ENCODE assay signal across 8 cellular contexts in the genomic region with DNA sequence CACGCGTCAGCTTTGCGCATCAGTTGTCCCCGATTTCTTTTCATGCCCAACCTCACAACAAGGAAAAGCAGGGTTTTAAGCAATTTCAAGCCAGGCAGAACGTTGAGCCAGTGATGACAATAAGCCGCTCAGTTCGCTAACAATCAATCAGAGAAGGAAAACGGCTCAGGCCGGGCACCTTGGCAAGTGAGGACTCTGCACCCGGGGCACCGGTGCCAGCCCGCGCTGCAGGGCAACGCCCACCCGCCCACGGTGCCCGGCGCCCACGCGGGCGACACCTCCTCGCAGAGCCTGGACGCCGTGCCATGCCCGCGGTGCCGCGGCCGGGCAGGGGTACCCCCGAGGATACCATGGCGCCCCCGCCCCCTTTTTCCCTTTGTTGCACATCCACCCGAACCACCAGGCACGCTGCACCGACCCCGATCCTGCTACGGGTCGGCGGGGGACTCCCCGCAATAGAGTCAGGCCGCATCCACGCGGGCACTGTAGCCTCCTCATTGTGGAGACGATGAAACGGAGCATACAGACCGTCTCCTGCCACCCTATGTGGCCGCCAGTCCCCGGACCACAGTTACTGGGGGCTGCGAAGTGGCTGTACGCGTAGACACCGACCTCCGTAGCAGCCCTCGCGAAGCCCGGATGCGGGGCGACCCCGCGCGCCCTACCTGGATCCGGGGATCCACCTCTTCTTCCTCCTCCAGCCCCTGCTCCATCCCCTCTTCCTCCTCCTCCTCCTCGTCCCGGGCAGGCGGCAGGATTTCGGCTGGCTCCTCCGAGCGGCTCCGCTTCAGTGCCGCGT. TPM values are rescaled to one million over a fixed set of nuclear protein-coding genes. Genes with fewer than 3 reads are reported as not detected.
DNase-seq lines count a peak whose midpoint lies in the region; ATAC-seq and TF ChIP-seq lines count a peak whose summit lies in the region.

No MANE protein-coding gene starts in this region.

- H2BK120ac ChIP-seq in mesenchymal stem cell (ENCODE audit: low read depth, low read length): no peak overlapping the region

- H4K91ac ChIP-seq in mesenchymal stem cell (ENCODE audit: low read length): no peak overlapping the region

- H2AFZ ChIP-seq in mesenchymal stem cell (ENCODE audit: low read depth, low read length): peak overlapping the region; percentile 83

- H3K23ac ChIP-seq in mesenchymal stem cell (ENCODE audit: low read length in 2 of 2): peak overlapping the region; percentile 16 to 62

- H4K8ac ChIP-seq in mesenchymal stem cell (ENCODE audit: low read length): peak overlapping the region; percentile 69

- H3K4me3 Mint-ChIP-seq in activated CD4-positive, alpha-beta T cell treated with anti-CD3 and anti-CD28 coated beads for 36 hours: peak overlapping the region; percentile 85
- H3K4me3 Mint-ChIP-seq in stimulated activated memory B cell treated with anti-CD40 and anti-IgM and Interleukin-4, amounts not matched to agents 10 μg/mL and 1 μg/mL and 100 μg/mL, for 72 hours: peak overlapping the region; percentile 95

- H3K79me1 ChIP-seq in mesenchymal stem cell (replicated peaks; ENCODE audit: low read length, poor library complexity, severe bottlenecking): peaks cover 7% of the 10 kb centered on the region

- peak overlapping the region; percentile 100 for H3K4me2 ChIP-seq in mesenchymal stem cell (ENCODE audit: low read length, poor library complexity, severe bottlenecking)

- peak overlapping the region; percentile 84 to 86 for H3K18ac ChIP-seq in mesenchymal stem cell (ENCODE audit: low read depth in 1 of 2, low read length in 2 of 2)

- H2BK15ac ChIP-seq in mesenchymal stem cell (ENCODE audit: low read depth, poor library complexity, severe bottlenecking): peak overlapping the region; percentile 85

- DNase-seq in AG04450 (ENCODE audit: low read depth, low spot score) (no peak), dorsolateral prefrontal cortex (peak in 5 of 10 donors; percentile 38 to 66 (median 59)), mesenchymal stem cell (peak; percentile 42), COR-L47 (lab: John Stamatoyannopoulos, UW) (no peak)
- DNase-seq in activated CD4-positive, alpha-beta T cell treated with anti-CD3 and anti-CD28 coated beads for 36 hours: peak; percentile 63

- peaks cover 2% of the 10 kb centered on the region for H3K27me3 Mint-ChIP-seq in activated CD4-positive, alpha-beta T cell treated with anti-CD3 and anti-CD28 coated beads for 36 hours
- H3K27me3 Mint-ChIP-seq in stimulated activated memory B cell treated with anti-CD40 and anti-IgM and Interleukin-4, amounts not matched to agents 10 μg/mL and 1 μg/mL and 100 μg/mL, for 72 hours: no peaks in the 10 kb centered on the region

- peak overlapping the region in 1 of 2 experiments; percentile 98 for H3K14ac ChIP-seq in mesenchymal stem cell (ENCODE audit: low read length in 2 of 2)

- ATAC-seq in GM19351 (IDR thresholded peaks at IDR 0.05; ENCODE audit: unreplicated experiment): peak; percentile 34
- ATAC-seq in HG03565 (IDR thresholded peaks at IDR 0.05; ENCODE audit: unreplicated experiment): peak; percentile 15
- ATAC-seq in activated CD4-positive, alpha-beta T cell treated with anti-CD3 and anti-CD28 coated beads for 36 hours: peak; percentile 39
- ATAC-seq in stimulated activated memory B cell treated with anti-CD40 and anti-IgM and Interleukin-4, amounts not matched to agents 10 μg/mL and 1 μg/mL and 100 μg/mL, for 72 hours: peak; percentile 71

- CTCF ChIA-PET in AG04450 (lab: Charles Lee): interaction anchor here (0.8 to 3.7 kb wide), 23 partner anchors 8 to 74 kb away, joined by 3 to 75 read pairs (median 7); no protein-coding TSS in a partner anchor
- CTCF ChIA-PET in activated CD4-positive, alpha-beta T cell treated with anti-CD3 and anti-CD28 coated beads for 36 hours (lab: Charles Lee): interaction anchor here (0.9 to 8.6 kb wide), 17 partner anchors 11 to 86 kb away, joined by 3 to 132 read pairs (median 4); no protein-coding TSS in a partner anchor

- H3K27ac ChIP-seq in AG04450 (ENCODE audit: low read depth, low read length) (no peak overlapping the region), dorsolateral prefrontal cortex (peak overlapping the region; percentile 33 to 97 (median 86)), mesenchymal stem cell (ENCODE audit: low read length, poor library complexity, severe bottlenecking) (no peak overlapping the region)

- peak overlapping the region; percentile 97 for H3K9ac ChIP-seq in mesenchymal stem cell (ENCODE audit: low read length)

- no peak overlapping the region for H2BK5ac ChIP-seq in mesenchymal stem cell (ENCODE audit: low read depth, low read length, poor library complexity, severe bottlenecking)

- intact Hi-C loops in activated CD4-positive, alpha-beta T cell treated with anti-CD3 and anti-CD28 coated beads for 36 hours (cut with DNase I, micrococcal nuclease): loop anchor here (1.0 to 2.0 kb wide), 8 partner anchors 22 to 126 kb away; a partner anchor contains a TSS
- intact Hi-C loops in dorsolateral prefrontal cortex (cut with DNase I): loop anchor here (1.0 to 2.0 kb wide), 4 partner anchors 21 to 125 kb away; a partner anchor contains a TSS

- peaks cover 18% of the 10 kb centered on the region for H3K36me3 Mint-ChIP-seq in activated CD4-positive, alpha-beta T cell treated with anti-CD3 and anti-CD28 coated beads for 36 hours (ENCODE audit: low read depth)
- peaks cover 14% of the 10 kb centered on the region for H3K36me3 Mint-ChIP-seq in stimulated activated memory B cell treated with anti-CD40 and anti-IgM and Interleukin-4, amounts not matched to agents 10 μg/mL and 1 μg/mL and 100 μg/mL, for 72 hours

- WGBS in mesenchymal stem cell: under 1% methylated on average over 63 of the region's 71 CpGs

- H2BK12ac ChIP-seq in mesenchymal stem cell (ENCODE audit: low read length in 2 of 2): peak overlapping the region in 1 of 2 experiments; percentile 89

- peaks cover 57% of the 10 kb centered on the region for H3K4me1 Mint-ChIP-seq in activated CD4-positive, alpha-beta T cell treated with anti-CD3 and anti-CD28 coated beads for 36 hours
- peaks cover 58% of the 10 kb centered on the region for H3K4me1 Mint-ChIP-seq in stimulated activated memory B cell treated with anti-CD40 and anti-IgM and Interleukin-4, amounts not matched to agents 10 μg/mL and 1 μg/mL and 100 μg/mL, for 72 hours

- H3K36me3 ChIP-seq in mesenchymal stem cell (ENCODE audit: control insufficient read depth in 1 of 2, insufficient read depth in 2 of 2, low read depth in 1 of 2, low read length in 2 of 2): peaks cover 0 to 26% of the 10 kb centered on the region in 2 experiments

- H3K9me3 ChIP-seq in AG04450 (ENCODE audit: control insufficient read depth, insufficient read depth, low read length): no peaks in the 10 kb centered on the region; the same call in 1 of the 2 replicates
- no peaks in the 10 kb centered on the region for H3K9me3 ChIP-seq in mesenchymal stem cell (ENCODE audit: control insufficient read depth, low read length)

- POLR2A ChIA-PET in AG04450 (lab: Yijun Ruan, JAX): no interaction called here
- POLR2A ChIA-PET in activated CD4-positive, alpha-beta T cell treated with anti-CD3 and anti-CD28 coated beads for 36 hours (lab: Charles Lee): interaction anchor here (0.6 to 1.1 kb wide), 7 partner anchors 9 to 213 kb away, joined by 3 to 7 read pairs (median 3); no protein-coding TSS in a partner anchor

- peak overlapping the region; percentile 87 for H3K4me3 ChIP-seq in AG04450 (ENCODE audit: low read depth, low read length)
- H3K4me3 ChIP-seq in dorsolateral prefrontal cortex: peak overlapping the region; percentile 63 to 97 (median 89)
- H3K4me3 ChIP-seq in mesenchymal stem cell (ENCODE audit: insufficient read depth in 1 of 2, low read depth in 1 of 2, low read length in 2 of 2): peak overlapping the region; percentile 92 to 96

- H3K27ac Mint-ChIP-seq in activated CD4-positive, alpha-beta T cell treated with anti-CD3 and anti-CD28 coated beads for 36 hours: peak overlapping the region; percentile 79
- H3K27ac Mint-ChIP-seq in stimulated activated memory B cell treated with anti-CD40 and anti-IgM and Interleukin-4, amounts not matched to agents 10 μg/mL and 1 μg/mL and 100 μg/mL, for 72 hours: peak overlapping the region; percentile 90

- TF ChIP-seq CTCF in AG04450 (IDR thresholded peaks at IDR 0.05; ENCODE audit: low read depth, low read length) (no peak), dorsolateral prefrontal cortex (IDR thresholded peaks at IDR 0.05 in 54 of 56, conservative IDR thresholded peaks at IDR 0.05 in 2 of 56; ENCODE audit: low read depth in 1 of 56, partially characterized antibody in 56 of 56) (peak in 4 of 56 donors; percentile 11 to 29 (median 14))

- no peak overlapping the region for H2AK5ac ChIP-seq in mesenchymal stem cell (ENCODE audit: low read length, severe bottlenecking)

- peaks cover 13% of the 10 kb centered on the region for H3K4me1 ChIP-seq in mesenchymal stem cell (ENCODE audit: control insufficient read depth, insufficient read depth, low read depth, low read length)

- H3K4ac ChIP-seq in mesenchymal stem cell (ENCODE audit: low read depth in 1 of 2, low read length in 2 of 2): peak overlapping the region; percentile 63 to 86

- no peaks in the 10 kb centered on the region for H3K9me3 Mint-ChIP-seq in activated CD4-positive, alpha-beta T cell treated with anti-CD3 and anti-CD28 coated beads for 36 hours (ENCODE audit: low read depth)
- H3K9me3 Mint-ChIP-seq in stimulated activated memory B cell treated with anti-CD40 and anti-IgM and Interleukin-4, amounts not matched to agents 10 μg/mL and 1 μg/mL and 100 μg/mL, for 72 hours: no peaks in the 10 kb centered on the region

- H3K27me3 ChIP-seq in AG04450 (ENCODE audit: control insufficient read depth, insufficient read depth, low read length) (no peaks in the 10 kb centered on the region), dorsolateral prefrontal cortex (no peaks in the 10 kb centered on the region), mesenchymal stem cell (ENCODE audit: control insufficient read depth in 1 of 2, insufficient read depth in 1 of 2, low read length in 2 of 2) (no peaks in the 10 kb centered on the region)

RNA-seq across cellular contexts. Expression of a gene that starts 0.6 kb away (rescaled TPM):
- polyA plus RNA-seq in AG04450 (2011; rRNA removed): 15.5 and 16.6 TPM in 2 replicates
- 10.8 and 11.4 TPM in 2 replicates for polyA minus RNA-seq in AG04450 (2011; rRNA and poly(A)+ RNA removed)
- 1 to 10 TPM; 8.9 to 9.4 TPM for total RNA-seq in activated CD4-positive, alpha-beta T cell treated with anti-CD3 and anti-CD28 coated beads for 36 hours
- total RNA-seq in dorsolateral prefrontal cortex: 100 to 1,000 TPM in 1 of 120 experiments, 10 to 100 TPM in 119; 30.2 to 111 (median 66.8) TPM
- 8.4 TPM for polyA plus RNA-seq in mesenchymal stem cell (2013, experiment 1 of 2)
- 8.4 TPM for polyA plus RNA-seq in mesenchymal stem cell (2013, experiment 2 of 2)

Comparison
In these comparisons a context has a peak if more than half of its experiments do, and no peak if none do; other contexts are left out.
1. DNase-seq: peak in activated CD4-positive, alpha-beta T cell treated with anti-CD3 and anti-CD28 coated beads for 36 hours (single experiment) and mesenchymal stem cell (single experiment); none in AG04450 (single experiment) and COR-L47 (single experiment).
2. H3K27ac ChIP-seq: peak in dorsolateral prefrontal cortex (59 of 59); none in AG04450 (single experiment) and mesenchymal stem cell (single experiment).
3. ATAC-seq: peak in every context shown above with its lines; median percentile 71 in stimulated activated memory B cell treated with anti-CD40 and anti-IgM and Interleukin-4, amounts not matched to agents 10 μg/mL and 1 μg/mL and 100 μg/mL, for 72 hours; 39 in activated CD4-positive, alpha-beta T cell treated with anti-CD3 and anti-CD28 coated beads for 36 hours; 34 in GM19351; 15 in HG03565.
4. Peak in every context shown above with its lines, with median percentiles within 50 percentile points of each other: H3K4me3 ChIP-seq.